Comparison of ENCODE assay signal across 18 cellular contexts in genomic region chr3:40268708-40269524, GRCh38. TPM values are rescaled to one million over a fixed set of nuclear protein-coding genes. Genes with fewer than 3 reads are reported as not detected.
DNase-seq lines count a peak whose midpoint lies in the region; ATAC-seq lines count a peak whose summit lies in the region.
"Had no signal": no experiment of that assay in that cellular context is flagged by ENCODE, and none has a peak within 500 bp of the region (broad histone marks: within the 10 kb centered on the region; RNA-seq: fewer than 3 reads in every experiment).

No MANE protein-coding gene starts in this region.

- no peak overlapping the region for H3K4me3 ChIP-seq in trophoblast cell (ENCODE audit: low read depth, low read length)
- H3K4me3 ChIP-seq: GM23338 had no signal

- no peaks in the 10 kb centered on the region for H3K4me1 Mint-ChIP-seq in immature natural killer cell
- H3K4me1 Mint-ChIP-seq: CD8-positive, alpha-beta memory T cell; GM23338 had no signal

- H2BK120ac ChIP-seq in trophoblast cell (ENCODE audit: insufficient read depth, low read length, poor library complexity): no peak overlapping the region

- no peak overlapping the region for H4K12ac ChIP-seq in trophoblast cell (ENCODE audit: low read depth, low read length)

- H3K18ac ChIP-seq in trophoblast cell (ENCODE audit: low read length): no peak overlapping the region

- no peak overlapping the region for H3K27ac Mint-ChIP-seq in immature natural killer cell
- H3K27ac Mint-ChIP-seq: CD8-positive, alpha-beta memory T cell; GM23338; IgD-negative memory B cell had no signal

- in situ Hi-C loops in G401 (cut with HindIII; ENCODE audit: low sequenced_read_pairs): no loop called here

- no peaks in the 10 kb centered on the region for H3K27me3 ChIP-seq in trophoblast cell (ENCODE audit: insufficient read depth, low read length)

- peaks cover 3% of the 10 kb centered on the region for H3K9me3 ChIP-seq in trophoblast cell (ENCODE audit: insufficient read depth, low read depth, low read length)

- H2AFZ ChIP-seq in trophoblast cell (ENCODE audit: insufficient read depth, low read length, poor library complexity): no peak overlapping the region
- H2AFZ ChIP-seq: GM23338 had no signal

- no peaks in the 10 kb centered on the region for H3K79me1 ChIP-seq in trophoblast cell (ENCODE audit: low read length)

- no peak overlapping the region for H2BK12ac ChIP-seq in trophoblast cell (ENCODE audit: low read length)

- H3K36me3 Mint-ChIP-seq in immature natural killer cell: no peaks in the 10 kb centered on the region

- H3K36me3 ChIP-seq in trophoblast cell (ENCODE audit: control insufficient read depth in 1 of 2, insufficient read depth in 2 of 2, low read length in 2 of 2): no peaks in the 10 kb centered on the region

- peaks cover 0 to 3% (median 3%) of the 10 kb centered on the region in 3 donors for H3K27me3 Mint-ChIP-seq in immature natural killer cell (ENCODE audit: low read depth in 3 of 3)

- no peak overlapping the region for H3K27ac ChIP-seq in trophoblast cell (ENCODE audit: low read depth, low read length)

- H4K8ac ChIP-seq in trophoblast cell (ENCODE audit: low read depth, low read length): no peak overlapping the region

- H3K79me2 ChIP-seq in trophoblast cell (ENCODE audit: control insufficient read depth, insufficient read depth, low read length, poor library complexity): no peaks in the 10 kb centered on the region

- no peak overlapping the region for H3K14ac ChIP-seq in trophoblast cell (ENCODE audit: low read length)

- no peak overlapping the region for H3K4me3 Mint-ChIP-seq in immature natural killer cell
- H3K4me3 Mint-ChIP-seq: CD8-positive, alpha-beta memory T cell; GM23338; IgD-negative memory B cell had no signal

- H3K9ac ChIP-seq in trophoblast cell (ENCODE audit: low read length): no peak overlapping the region

- no CpG with 5 or more reads among the region's 3 CpGs for WGBS in trophoblast cell (ENCODE audit: extremely low coverage, insufficient coverage, insufficient read length)

- H3K4ac ChIP-seq in trophoblast cell (ENCODE audit: low read depth, low read length): no peak overlapping the region

- H4K91ac ChIP-seq in trophoblast cell (ENCODE audit: low read depth, low read length): no peak overlapping the region

- H2AK5ac ChIP-seq in trophoblast cell (ENCODE audit: low read length): no peak overlapping the region

- no peaks in the 10 kb centered on the region for H3K9me3 Mint-ChIP-seq in immature natural killer cell
- H3K9me3 Mint-ChIP-seq: CD8-positive, alpha-beta memory T cell; GM23338 had no signal

- H3K4me2 ChIP-seq in trophoblast cell (ENCODE audit: low read length): no peak overlapping the region
- H3K4me2 ChIP-seq: GM23338 had no signal

- H3K4me1 ChIP-seq in trophoblast cell (ENCODE audit: control insufficient read depth in 1 of 2, insufficient read depth in 2 of 2, low read length in 2 of 2): no peaks in the 10 kb centered on the region

- no peak overlapping the region for H2BK5ac ChIP-seq in trophoblast cell (ENCODE audit: low read depth, low read length, poor library complexity)

- no peak overlapping the region for H3K23ac ChIP-seq in trophoblast cell (ENCODE audit: low read length)

- DNase-seq in G401 (ENCODE audit: low spot score) (peak; percentile 9), cerebellar cortex (ENCODE audit: low spot score) (peak; percentile 3), globus pallidus (ENCODE audit: low spot score) (peak; percentile 75), trophoblast cell (peak; percentile 18 to 67), immature natural killer cell (no peak), glomerular visceral epithelial cell (ENCODE audit: extremely low spot score) (no peak)
- DNase-seq: CD8-positive, alpha-beta memory T cell; DMS53; Karpas-422; NCI-H1092 treated with DMSO at 0.1 percent for 48 hours; NCI-H146; NCI-H510A treated with DMSO at 0.1 percent for 48 hours; NCI-H774; SHP77 had no signal

- ATAC-seq in GM18907 (IDR thresholded peaks at IDR 0.05; ENCODE audit: unreplicated experiment): no peak
- ATAC-seq: GM23338, HCT116 had no signal

RNA-seq across cellular contexts. Expression of gene EIF1B, which starts 40.6 kb away (rescaled TPM):
- total RNA-seq in G401 (2014; rRNA removed; shearing (Covaris generic)): 24.4 and 34.2 TPM in 2 replicates
- 46.3 and 46.5 TPM in 2 replicates for polyA plus RNA-seq in trophoblast cell (2013)
- polyA plus RNA-seq in immature natural killer cell: 10 to 100 TPM; 32.8 to 54.1 (median 34.4) TPM

Comparison
In these comparisons a context has a peak if more than half of its experiments do, and no peak if none do; other contexts are left out.
1. DNase-seq: peak in G401 (single experiment), cerebellar cortex (single experiment), globus pallidus (single experiment) and trophoblast cell (2 of 2); none in immature natural killer cell (0 of 3) and glomerular visceral epithelial cell (single experiment).